Comparison of ENCODE assay signal across 9 cellular contexts in the genomic region with DNA sequence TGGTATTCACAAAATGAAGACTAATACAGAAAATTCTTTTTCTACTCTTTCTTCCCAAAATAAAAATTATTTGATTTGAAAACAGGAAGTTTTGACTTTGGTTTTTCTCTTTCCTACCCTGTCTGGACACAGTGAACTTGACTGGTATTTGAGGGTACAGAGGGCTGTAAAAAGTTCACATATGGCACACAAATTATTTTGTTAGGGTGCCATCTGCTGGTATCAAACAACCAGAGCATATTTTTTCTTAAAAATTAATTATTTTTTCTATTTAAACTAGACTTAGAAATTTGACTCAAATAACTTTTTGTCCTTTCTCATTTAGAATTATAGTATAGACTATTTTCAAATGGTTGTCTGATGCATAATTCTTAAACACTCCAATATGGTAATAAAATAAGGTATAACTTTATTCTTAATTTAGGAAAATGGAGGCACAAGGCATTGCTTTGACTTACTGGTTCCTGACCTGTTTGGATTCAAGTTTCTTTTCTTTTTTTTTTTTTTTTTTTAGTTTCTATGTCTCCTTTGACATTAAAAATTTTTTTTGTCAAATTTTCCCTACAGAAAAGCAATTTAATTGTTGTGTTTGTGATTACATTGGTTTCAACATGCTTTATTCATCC.
DNase-seq lines count a peak whose midpoint lies in the region; ATAC-seq and TF ChIP-seq lines count a peak whose summit lies in the region.
"Had no signal": no experiment of that assay in that cellular context is flagged by ENCODE, and none has a peak within 500 bp of the region (broad histone marks: within the 10 kb centered on the region; RNA-seq: fewer than 3 reads in every experiment).

No MANE protein-coding gene starts in this region.

- H3K36me3 Mint-ChIP-seq in activated T-helper 1 cell treated with anti-CD3 and anti-CD28 coated beads, Interleukin-12 subunit alpha, Interleukin-12 subunit beta, Interleukin-2, Interleukin-4 antibody, amounts not matched to agents 30 ng/mL and 10 ng/mL and 1 ng/mL, durations not matched to agents 14 hours and 24 hours and 36 hours (ENCODE audit: low read depth), result no peaks in the 10 kb centered on the region
- H3K36me3 Mint-ChIP-seq in activated T-cell treated with anti-CD3 and anti-CD28 coated beads, Interleukin-2, amount 50 U/mL, for 24 hours (ENCODE audit: low read depth), result no peaks in the 10 kb centered on the region
- H3K36me3 Mint-ChIP-seq: naive B cell had no signal

- no peaks in the 10 kb centered on the region for H4K20me1 ChIP-seq in SU-DHL-6 (ENCODE audit: low read depth, low read length)

- H3K36me3 ChIP-seq in BE2C (no peaks in the 10 kb centered on the region), SU-DHL-6 (ENCODE audit: low read length) (no peaks in the 10 kb centered on the region), kidney epithelial cell (ENCODE audit: control insufficient read depth, insufficient read depth, low read length) (no peaks in the 10 kb centered on the region)

- no peak overlapping the region for H3K4me3 Mint-ChIP-seq in activated T-helper 1 cell treated with anti-CD3 and anti-CD28 coated beads, Interleukin-12 subunit alpha, Interleukin-12 subunit beta, Interleukin-2, Interleukin-4 antibody, amounts not matched to agents 30 ng/mL and 10 ng/mL and 1 ng/mL, durations not matched to agents 14 hours and 24 hours and 36 hours
- H3K4me3 Mint-ChIP-seq in activated T-cell treated with anti-CD3 and anti-CD28 coated beads, Interleukin-2, amount 50 U/mL, for 24 hours, result no peak overlapping the region
- H3K4me3 Mint-ChIP-seq: naive B cell had no signal

- intact Hi-C loops in activated T-helper 1 cell treated with anti-CD3 and anti-CD28 coated beads, Interleukin-12 subunit alpha, Interleukin-12 subunit beta, Interleukin-2, Interleukin-4 antibody, amounts not matched to agents 30 ng/mL and 10 ng/mL and 1 ng/mL, durations not matched to agents 14 hours and 24 hours and 36 hours (cut with micrococcal nuclease), result no loop called here

- no peak overlapping the region for H3K9ac ChIP-seq in SU-DHL-6 (ENCODE audit: low read length)

- no peak overlapping the region for H3K27ac ChIP-seq in SU-DHL-6 (ENCODE audit: low read depth, low read length)

- no peaks in the 10 kb centered on the region for H3K9me3 Mint-ChIP-seq in activated T-helper 1 cell treated with anti-CD3 and anti-CD28 coated beads, Interleukin-12 subunit alpha, Interleukin-12 subunit beta, Interleukin-2, Interleukin-4 antibody, amounts not matched to agents 30 ng/mL and 10 ng/mL and 1 ng/mL, durations not matched to agents 14 hours and 24 hours and 36 hours
- no peaks in the 10 kb centered on the region for H3K9me3 Mint-ChIP-seq in activated T-cell treated with anti-CD3 and anti-CD28 coated beads, Interleukin-2, amount 50 U/mL, for 24 hours

- H3K4me3 ChIP-seq in BE2C (ENCODE audit: low read depth, low read length) (no peak overlapping the region), SU-DHL-6 (ENCODE audit: insufficient read depth, low read length, poor library complexity, severe bottlenecking) (no peak overlapping the region), kidney epithelial cell (ENCODE audit: low read depth, low read length) (no peak overlapping the region)

- peak; percentile 54 for TF ChIP-seq RAD21 in Ishikawa (IDR thresholded peaks at IDR 0.05; ENCODE audit: low read depth)

- TF ChIP-seq EP300 in Ishikawa (IDR thresholded peaks at IDR 0.05; ENCODE audit: borderline replicate concordance), result no peak

- no peaks in the 10 kb centered on the region for H3K4me1 ChIP-seq in BE2C

- H3K79me2 ChIP-seq in SU-DHL-6 (ENCODE audit: insufficient read depth, low read length), result no peaks in the 10 kb centered on the region

- DNase-seq in BE2C (no peak), kidney epithelial cell (ENCODE audit: low read depth) (no peak), GM19238 (ENCODE audit: insufficient read length, low spot score) (no peak)
- DNase-seq in activated T-helper 1 cell treated with anti-CD3 and anti-CD28 coated beads, Interleukin-12 subunit alpha, Interleukin-12 subunit beta, Interleukin-2, Interleukin-4 antibody, amounts not matched to agents 30 ng/mL and 10 ng/mL and 1 ng/mL, durations not matched to agents 14 hours and 24 hours and 36 hours (ENCODE audit: low spot score), result no peak
- DNase-seq in activated T-cell treated with anti-CD3 and anti-CD28 coated beads, Interleukin-2, amount 50 U/mL, for 24 hours, result no peak
- DNase-seq: naive B cell had no signal

- no peak overlapping the region for H3K27ac Mint-ChIP-seq in activated T-helper 1 cell treated with anti-CD3 and anti-CD28 coated beads, Interleukin-12 subunit alpha, Interleukin-12 subunit beta, Interleukin-2, Interleukin-4 antibody, amounts not matched to agents 30 ng/mL and 10 ng/mL and 1 ng/mL, durations not matched to agents 14 hours and 24 hours and 36 hours
- H3K27ac Mint-ChIP-seq in activated T-cell treated with anti-CD3 and anti-CD28 coated beads, Interleukin-2, amount 50 U/mL, for 24 hours, result no peak overlapping the region
- H3K27ac Mint-ChIP-seq: naive B cell had no signal

- H3K9me3 ChIP-seq in BE2C, result no peaks in the 10 kb centered on the region
- no peaks in the 10 kb centered on the region for H3K9me3 ChIP-seq in SU-DHL-6 (ENCODE audit: insufficient read depth, low read length)

- no peaks in the 10 kb centered on the region for H3K4me1 Mint-ChIP-seq in activated T-helper 1 cell treated with anti-CD3 and anti-CD28 coated beads, Interleukin-12 subunit alpha, Interleukin-12 subunit beta, Interleukin-2, Interleukin-4 antibody, amounts not matched to agents 30 ng/mL and 10 ng/mL and 1 ng/mL, durations not matched to agents 14 hours and 24 hours and 36 hours (ENCODE audit: low read depth)
- H3K4me1 Mint-ChIP-seq in activated T-cell treated with anti-CD3 and anti-CD28 coated beads, Interleukin-2, amount 50 U/mL, for 24 hours (ENCODE audit: low read depth), result no peaks in the 10 kb centered on the region
- H3K4me1 Mint-ChIP-seq: naive B cell had no signal

- no peaks in the 10 kb centered on the region for H3F3A ChIP-seq in SU-DHL-6 (ENCODE audit: insufficient read depth)

- ATAC-seq in HG02885 (IDR thresholded peaks at IDR 0.05; ENCODE audit: poor library complexity, unreplicated experiment), result no peak

- no peaks in the 10 kb centered on the region for H3K9me2 ChIP-seq in SU-DHL-6 (replicated peaks; ENCODE audit: insufficient read depth, low read length)

- H2AFZ ChIP-seq in SU-DHL-6 (ENCODE audit: low read depth, low read length, severe bottlenecking), result peak overlapping the region; percentile 32

- H3K27me3 ChIP-seq in BE2C (no peaks in the 10 kb centered on the region), SU-DHL-6 (ENCODE audit: low read length) (no peaks in the 10 kb centered on the region), kidney epithelial cell (ENCODE audit: control insufficient read depth, insufficient read depth, low read length) (no peaks in the 10 kb centered on the region)

- H3K4me2 ChIP-seq in SU-DHL-6 (ENCODE audit: low read depth, low read length, poor library complexity, severe bottlenecking), result no peak overlapping the region

- TF ChIP-seq CTCF in BE2C (IDR thresholded peaks at IDR 0.05; ENCODE audit: low read depth, low read length) (peak; percentile 40), SU-DHL-6 (IDR thresholded peaks at IDR 0.05; ENCODE audit: insufficient read depth, low read length, poor library complexity, severe bottlenecking) (peak; percentile 38), kidney epithelial cell (IDR thresholded peaks at IDR 0.05; ENCODE audit: insufficient read depth, low read length, poor library complexity, severe bottlenecking) (peak; percentile 37)

- H3K27me3 Mint-ChIP-seq in activated T-helper 1 cell treated with anti-CD3 and anti-CD28 coated beads, Interleukin-12 subunit alpha, Interleukin-12 subunit beta, Interleukin-2, Interleukin-4 antibody, amounts not matched to agents 30 ng/mL and 10 ng/mL and 1 ng/mL, durations not matched to agents 14 hours and 24 hours and 36 hours (ENCODE audit: insufficient read depth), result no peaks in the 10 kb centered on the region
- no peaks in the 10 kb centered on the region for H3K27me3 Mint-ChIP-seq in activated T-cell treated with anti-CD3 and anti-CD28 coated beads, Interleukin-2, amount 50 U/mL, for 24 hours
- H3K27me3 Mint-ChIP-seq: naive B cell had no signal

TF ChIP-seq in Ishikawa, 13 proteins besides CTCF, POLR2A, EP300 and RAD21:
- TF ChIP-seq FOXM1 (IDR thresholded peaks at IDR 0.05; ENCODE audit: borderline replicate concordance, low read depth), result no peak
- TF ChIP-seq CEBPB (IDR thresholded peaks at IDR 0.05), result no peak
- no peak for TF ChIP-seq ZBTB7A (IDR thresholded peaks at IDR 0.05; ENCODE audit: low read depth)
- TF ChIP-seq, protein P1, sequence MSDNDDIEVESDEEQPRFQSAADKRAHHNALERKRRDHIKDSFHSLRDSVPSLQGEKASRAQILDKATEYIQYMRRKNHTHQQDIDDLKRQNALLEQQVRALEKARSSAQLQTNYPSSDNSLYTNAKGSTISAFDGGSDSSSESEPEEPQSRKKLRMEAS (IDR thresholded peaks at IDR 0.05), result no peak
- TF ChIP-seq TAF1 (IDR thresholded peaks at IDR 0.05; ENCODE audit: low read depth), result no peak
- TF ChIP-seq NFIC (IDR thresholded peaks at IDR 0.05), result no peak
- TF ChIP-seq CREB1 (IDR thresholded peaks at IDR 0.05; ENCODE audit: low read depth), result no peak
- TF ChIP-seq, protein P2, sequence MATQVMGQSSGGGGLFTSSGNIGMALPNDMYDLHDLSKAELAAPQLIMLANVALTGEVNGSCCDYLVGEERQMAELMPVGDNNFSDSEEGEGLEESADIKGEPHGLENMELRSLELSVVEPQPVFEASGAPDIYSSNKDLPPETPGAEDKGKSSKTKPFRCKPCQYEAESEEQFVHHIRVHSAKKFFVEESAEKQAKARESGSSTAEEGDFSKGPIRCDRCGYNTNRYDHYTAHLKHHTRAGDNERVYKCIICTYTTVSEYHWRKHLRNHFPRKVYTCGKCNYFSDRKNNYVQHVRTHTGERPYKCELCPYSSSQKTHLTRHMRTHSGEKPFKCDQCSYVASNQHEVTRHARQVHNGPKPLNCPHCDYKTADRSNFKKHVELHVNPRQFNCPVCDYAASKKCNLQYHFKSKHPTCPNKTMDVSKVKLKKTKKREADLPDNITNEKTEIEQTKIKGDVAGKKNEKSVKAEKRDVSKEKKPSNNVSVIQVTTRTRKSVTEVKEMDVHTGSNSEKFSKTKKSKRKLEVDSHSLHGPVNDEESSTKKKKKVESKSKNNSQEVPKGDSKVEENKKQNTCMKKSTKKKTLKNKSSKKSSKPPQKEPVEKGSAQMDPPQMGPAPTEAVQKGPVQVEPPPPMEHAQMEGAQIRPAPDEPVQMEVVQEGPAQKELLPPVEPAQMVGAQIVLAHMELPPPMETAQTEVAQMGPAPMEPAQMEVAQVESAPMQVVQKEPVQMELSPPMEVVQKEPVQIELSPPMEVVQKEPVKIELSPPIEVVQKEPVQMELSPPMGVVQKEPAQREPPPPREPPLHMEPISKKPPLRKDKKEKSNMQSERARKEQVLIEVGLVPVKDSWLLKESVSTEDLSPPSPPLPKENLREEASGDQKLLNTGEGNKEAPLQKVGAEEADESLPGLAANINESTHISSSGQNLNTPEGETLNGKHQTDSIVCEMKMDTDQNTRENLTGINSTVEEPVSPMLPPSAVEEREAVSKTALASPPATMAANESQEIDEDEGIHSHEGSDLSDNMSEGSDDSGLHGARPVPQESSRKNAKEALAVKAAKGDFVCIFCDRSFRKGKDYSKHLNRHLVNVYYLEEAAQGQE (IDR thresholded peaks at IDR 0.05; ENCODE audit: low read depth), result no peak
TF ChIP-seq in Ishikawa: peak in this region for 0.
